19 cellular contexts compared by ENCODE assay signal in genomic region chr12:2924019-2924418, GRCh38. TPM values are rescaled to one million over a fixed set of nuclear protein-coding genes. Genes with fewer than 3 reads are reported as not detected.
DNase-seq lines count a peak whose midpoint lies in the region; ATAC-seq and TF ChIP-seq lines count a peak whose summit lies in the region.
"Had no signal": no experiment of that assay in that cellular context is flagged by ENCODE, and none has a peak within 500 bp of the region (broad histone marks: within the 10 kb centered on the region; RNA-seq: fewer than 3 reads in every experiment).

No MANE protein-coding gene starts in this region.

- H3K4me1 Mint-ChIP-seq in endothelial cell (ENCODE audit: unreplicated experiment): peaks cover 7% of the 10 kb centered on the region
- no peaks in the 10 kb centered on the region for H3K4me1 Mint-ChIP-seq in T-helper 2 cell treated with Interferon-gamma antibody and Interleukin-4, amounts not matched to agents 5 μg/mL and 100 μg/mL, for 36 hours (ENCODE audit: low read depth)
- H3K4me1 Mint-ChIP-seq in activated CD8-positive, alpha-beta T cell treated with anti-CD3 and anti-CD28 coated beads, Interleukin-2, amount 10 ng/mL, durations not matched to agents 7 days and 5 days (ENCODE audit: low read depth): no peaks in the 10 kb centered on the region

- peaks cover 40% of the 10 kb centered on the region for H3K36me3 Mint-ChIP-seq in endothelial cell (ENCODE audit: low read depth, unreplicated experiment)
- no peaks in the 10 kb centered on the region for H3K36me3 Mint-ChIP-seq in T-helper 2 cell treated with Interferon-gamma antibody and Interleukin-4, amounts not matched to agents 5 μg/mL and 100 μg/mL, for 36 hours (ENCODE audit: low read depth)
- H3K36me3 Mint-ChIP-seq in activated CD8-positive, alpha-beta T cell treated with anti-CD3 and anti-CD28 coated beads, Interleukin-2, amount 10 ng/mL, durations not matched to agents 7 days and 5 days (ENCODE audit: low read depth): peaks cover 4% of the 10 kb centered on the region

- DNase-seq in EL: peak; percentile 27
- DNase-seq in M059J (ENCODE audit: low read depth): peak; percentile 69
- DNase-seq in endothelial cell (ENCODE audit: low spot score): no peak
- DNase-seq in kidney tubule cell (ENCODE audit: low spot score): peak; percentile 27
- no peak for DNase-seq in H4 (ENCODE audit: low spot score)
- no peak for DNase-seq in T-helper 2 cell treated with Interferon-gamma antibody and Interleukin-4, amounts not matched to agents 5 μg/mL and 100 μg/mL, for 36 hours (ENCODE audit: low spot score)
- no peak for DNase-seq in activated CD8-positive, alpha-beta T cell treated with anti-CD3 and anti-CD28 coated beads, Interleukin-2, amount 10 ng/mL, durations not matched to agents 7 days and 5 days
- no peak for DNase-seq in NCI-H1048 (lab: John Stamatoyannopoulos, UW)
- DNase-seq: activated CD4-positive, alpha-beta memory T cell treated with anti-CD3 and anti-CD28 coated beads, Interleukin-2, amount 10 ng/mL, durations not matched to agents 7 days and 5 days; activated naive CD4-positive, alpha-beta T cell treated with anti-CD3 and anti-CD28 coated beads, Interleukin-2, amount 50 U/mL, for 16 hours; activated T-cell treated with anti-CD3 and anti-CD28 coated beads, Interleukin-2, amount 50 U/mL, for 4 hours; C1 segment of cervical spinal cord; head of caudate nucleus; NCI-H510A; SJCRH30; T-helper 17 cell had no signal

- no peak for TF ChIP-seq CTCF in endothelial cell (IDR thresholded peaks at IDR 0.05; ENCODE audit: unreplicated experiment)

- H3K4me3 Mint-ChIP-seq in endothelial cell (ENCODE audit: unreplicated experiment): peak overlapping the region; percentile 29
- H3K4me3 Mint-ChIP-seq in T-helper 2 cell treated with Interferon-gamma antibody and Interleukin-4, amounts not matched to agents 5 μg/mL and 100 μg/mL, for 36 hours: no peak overlapping the region
- H3K4me3 Mint-ChIP-seq in activated CD8-positive, alpha-beta T cell treated with anti-CD3 and anti-CD28 coated beads, Interleukin-2, amount 10 ng/mL, durations not matched to agents 7 days and 5 days: no peak overlapping the region
- H3K4me3 Mint-ChIP-seq: activated CD4-positive, alpha-beta memory T cell treated with anti-CD3 and anti-CD28 coated beads, Interleukin-2, amount 10 ng/mL, durations not matched to agents 7 days and 5 days; activated T-cell treated with anti-CD3 and anti-CD28 coated beads, Interleukin-2, amount 50 U/mL, for 4 hours; dendritic cell treated with granulocyte-macrophage colony-stimulating factor and Interleukin-4, amounts not matched to agents 40 ng/mL and 50 ng/mL, for 4 days; natural killer cell treated with Interleukin-12 subunit alpha and Interleukin-12 subunit beta and Interleukin-15 and Interleukin-18, amount 100 ng/mL, for 72 hours; T-helper 17 cell had no signal

- peaks cover 1% of the 10 kb centered on the region for H3K27me3 Mint-ChIP-seq in endothelial cell (ENCODE audit: unreplicated experiment)
- no peaks in the 10 kb centered on the region for H3K27me3 Mint-ChIP-seq in T-helper 2 cell treated with Interferon-gamma antibody and Interleukin-4, amounts not matched to agents 5 μg/mL and 100 μg/mL, for 36 hours (ENCODE audit: low read depth)
- H3K27me3 Mint-ChIP-seq in activated CD8-positive, alpha-beta T cell treated with anti-CD3 and anti-CD28 coated beads, Interleukin-2, amount 10 ng/mL, durations not matched to agents 7 days and 5 days (ENCODE audit: low read depth): no peaks in the 10 kb centered on the region
- H3K27me3 Mint-ChIP-seq: activated CD4-positive, alpha-beta memory T cell treated with anti-CD3 and anti-CD28 coated beads, Interleukin-2, amount 10 ng/mL, durations not matched to agents 7 days and 5 days; dendritic cell treated with granulocyte-macrophage colony-stimulating factor and Interleukin-4, amounts not matched to agents 40 ng/mL and 50 ng/mL, for 4 days; natural killer cell treated with Interleukin-12 subunit alpha and Interleukin-12 subunit beta and Interleukin-15 and Interleukin-18, amount 100 ng/mL, for 72 hours; T-helper 17 cell had no signal

- CTCF ChIA-PET in activated CD8-positive, alpha-beta T cell treated with anti-CD3 and anti-CD28 coated beads, Interleukin-2, amount 10 ng/mL, durations not matched to agents 7 days and 5 days (lab: Charles Lee): no interaction called here

- H3K9me3 Mint-ChIP-seq in endothelial cell (ENCODE audit: unreplicated experiment): no peaks in the 10 kb centered on the region
- H3K9me3 Mint-ChIP-seq in T-helper 2 cell treated with Interferon-gamma antibody and Interleukin-4, amounts not matched to agents 5 μg/mL and 100 μg/mL, for 36 hours: no peaks in the 10 kb centered on the region
- H3K9me3 Mint-ChIP-seq in activated CD8-positive, alpha-beta T cell treated with anti-CD3 and anti-CD28 coated beads, Interleukin-2, amount 10 ng/mL, durations not matched to agents 7 days and 5 days (ENCODE audit: insufficient read depth): no peaks in the 10 kb centered on the region
- H3K9me3 Mint-ChIP-seq: activated CD4-positive, alpha-beta memory T cell treated with anti-CD3 and anti-CD28 coated beads, Interleukin-2, amount 10 ng/mL, durations not matched to agents 7 days and 5 days; activated T-cell treated with anti-CD3 and anti-CD28 coated beads, Interleukin-2, amount 50 U/mL, for 4 hours; dendritic cell treated with granulocyte-macrophage colony-stimulating factor and Interleukin-4, amounts not matched to agents 40 ng/mL and 50 ng/mL, for 4 days; natural killer cell treated with Interleukin-12 subunit alpha and Interleukin-12 subunit beta and Interleukin-15 and Interleukin-18, amount 100 ng/mL, for 72 hours had no signal

- POLR2A ChIA-PET in activated CD8-positive, alpha-beta T cell treated with anti-CD3 and anti-CD28 coated beads, Interleukin-2, amount 10 ng/mL, durations not matched to agents 7 days and 5 days (lab: Charles Lee): no interaction called here

- ATAC-seq in activated CD8-positive, alpha-beta T cell treated with anti-CD3 and anti-CD28 coated beads, Interleukin-2, amount 10 ng/mL, durations not matched to agents 7 days and 5 days: no peak
- ATAC-seq: activated T-cell treated with anti-CD3 and anti-CD28 coated beads, Interleukin-2, amount 50 U/mL, for 4 hours; natural killer cell treated with Interleukin-12 subunit alpha and Interleukin-12 subunit beta and Interleukin-15 and Interleukin-18, amount 100 ng/mL, for 72 hours; T-helper 17 cell had no signal

- H3K27ac Mint-ChIP-seq in endothelial cell (ENCODE audit: unreplicated experiment): peak overlapping the region; percentile 73
- no peak overlapping the region for H3K27ac Mint-ChIP-seq in T-helper 2 cell treated with Interferon-gamma antibody and Interleukin-4, amounts not matched to agents 5 μg/mL and 100 μg/mL, for 36 hours
- no peak overlapping the region for H3K27ac Mint-ChIP-seq in activated CD8-positive, alpha-beta T cell treated with anti-CD3 and anti-CD28 coated beads, Interleukin-2, amount 10 ng/mL, durations not matched to agents 7 days and 5 days
- H3K27ac Mint-ChIP-seq: activated CD4-positive, alpha-beta memory T cell treated with anti-CD3 and anti-CD28 coated beads, Interleukin-2, amount 10 ng/mL, durations not matched to agents 7 days and 5 days; dendritic cell treated with granulocyte-macrophage colony-stimulating factor and Interleukin-4, amounts not matched to agents 40 ng/mL and 50 ng/mL, for 4 days; natural killer cell treated with Interleukin-12 subunit alpha and Interleukin-12 subunit beta and Interleukin-15 and Interleukin-18, amount 100 ng/mL, for 72 hours; T-helper 17 cell had no signal

RNA-seq across cellular contexts. Expression of gene TULP3, which starts 33.3 kb away (rescaled TPM):
- 33.5 and 37.8 TPM in 2 replicates for total RNA-seq in M059J (2014; rRNA removed; shearing (Covaris generic))
- 49.4 TPM for total RNA-seq in endothelial cell (ENCODE audit: unreplicated experiment)
- total RNA-seq in H4 (2014; rRNA removed; shearing (Covaris generic)): 29.4 and 35.1 TPM in 2 replicates
- 10 to 100 TPM in 1 of 2 experiments, 1 to 10 TPM in 1; 9.2 to 10.5 TPM for total RNA-seq in activated CD8-positive, alpha-beta T cell treated with anti-CD3 and anti-CD28 coated beads, Interleukin-2, amount 10 ng/mL, durations not matched to agents 7 days and 5 days

RNA-seq across cellular contexts. Expression of gene TEAD4, which starts 35.2 kb away (rescaled TPM):
- 12.3 and 16.5 TPM in 2 replicates for total RNA-seq in M059J (2014; rRNA removed; shearing (Covaris generic))
- total RNA-seq in endothelial cell (ENCODE audit: unreplicated experiment): 120 TPM
- 12.7 and 23.6 TPM in 2 replicates for total RNA-seq in H4 (2014; rRNA removed; shearing (Covaris generic))
- under 1 TPM; 0.34 to 0.44 TPM for total RNA-seq in activated CD8-positive, alpha-beta T cell treated with anti-CD3 and anti-CD28 coated beads, Interleukin-2, amount 10 ng/mL, durations not matched to agents 7 days and 5 days
- total RNA-seq: T-helper 17 cell had no signal

RNA-seq across cellular contexts. Expression of gene RHNO1, which starts 47.0 kb away (rescaled TPM):
- total RNA-seq in M059J (2014; rRNA removed; shearing (Covaris generic)): 68.6 and 69.4 TPM in 2 replicates
- 27.7 TPM for total RNA-seq in endothelial cell (ENCODE audit: unreplicated experiment)
- 71.0 and 94.6 TPM in 2 replicates for total RNA-seq in H4 (2014; rRNA removed; shearing (Covaris generic))
- total RNA-seq in activated CD8-positive, alpha-beta T cell treated with anti-CD3 and anti-CD28 coated beads, Interleukin-2, amount 10 ng/mL, durations not matched to agents 7 days and 5 days: 10 to 100 TPM; 56.9 to 65.9 TPM

RNA-seq across cellular contexts. Expression of gene FOXM1, which starts 47.0 kb away (rescaled TPM):
- total RNA-seq in M059J (2014; rRNA removed; shearing (Covaris generic)): 45.5 and 67.5 TPM in 2 replicates
- total RNA-seq in endothelial cell (ENCODE audit: unreplicated experiment): 24.3 TPM
- 45.8 and 61.9 TPM in 2 replicates for total RNA-seq in H4 (2014; rRNA removed; shearing (Covaris generic))
- 100 to 1,000 TPM; 138 to 142 TPM for total RNA-seq in activated CD8-positive, alpha-beta T cell treated with anti-CD3 and anti-CD28 coated beads, Interleukin-2, amount 10 ng/mL, durations not matched to agents 7 days and 5 days
- total RNA-seq: ascending aorta had no signal

Comparison
In these comparisons a context has a peak if more than half of its experiments do, and no peak if none do; other contexts are left out.
1. DNase-seq: peak in EL (single experiment), M059J (single experiment) and kidney tubule cell (single experiment); none in endothelial cell (single experiment), H4 (single experiment), T-helper 2 cell treated with Interferon-gamma antibody and Interleukin-4, amounts not matched to agents 5 μg/mL and 100 μg/mL, for 36 hours (single experiment), activated CD8-positive, alpha-beta T cell treated with anti-CD3 and anti-CD28 coated beads, Interleukin-2, amount 10 ng/mL, durations not matched to agents 7 days and 5 days (single experiment) and NCI-H1048 (single experiment).